ENCODE assay signal across 1 cellular context in the genomic region with DNA sequence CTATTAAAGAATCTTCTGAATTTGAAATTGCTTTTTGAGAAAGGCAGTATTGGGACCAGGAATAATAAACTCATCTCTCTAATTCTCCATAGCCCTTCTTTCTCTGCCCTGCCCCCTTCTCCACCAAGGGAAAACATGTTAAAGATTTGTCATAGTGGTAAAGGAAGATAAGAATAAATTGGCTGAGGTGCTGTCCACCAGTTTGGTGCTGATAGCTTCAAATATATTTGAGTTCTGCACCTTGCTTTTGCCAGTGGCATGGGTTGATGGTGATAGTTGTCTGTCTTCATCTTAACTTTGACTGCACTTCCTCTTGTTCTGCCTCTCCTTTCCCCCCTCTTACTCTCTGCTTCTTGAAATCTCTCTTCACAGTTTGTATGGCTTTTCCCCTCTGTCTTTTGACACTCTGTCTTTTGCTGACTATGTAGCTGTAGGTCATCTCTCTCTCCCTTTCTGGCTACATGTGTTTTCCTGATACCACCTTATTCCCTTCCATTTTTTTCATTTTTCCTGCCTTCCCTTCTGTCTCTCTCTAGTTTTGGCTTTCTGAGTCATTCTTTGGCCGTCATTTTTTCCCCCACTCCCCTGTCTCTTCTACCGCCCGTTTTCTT.
TF ChIP-seq lines count a peak whose summit lies in the region.

No MANE protein-coding gene starts in this region.

TF ChIP-seq in GM12878, 131 proteins besides CTCF, POLR2A, EP300 and RAD21:
- TF ChIP-seq, protein P1, sequence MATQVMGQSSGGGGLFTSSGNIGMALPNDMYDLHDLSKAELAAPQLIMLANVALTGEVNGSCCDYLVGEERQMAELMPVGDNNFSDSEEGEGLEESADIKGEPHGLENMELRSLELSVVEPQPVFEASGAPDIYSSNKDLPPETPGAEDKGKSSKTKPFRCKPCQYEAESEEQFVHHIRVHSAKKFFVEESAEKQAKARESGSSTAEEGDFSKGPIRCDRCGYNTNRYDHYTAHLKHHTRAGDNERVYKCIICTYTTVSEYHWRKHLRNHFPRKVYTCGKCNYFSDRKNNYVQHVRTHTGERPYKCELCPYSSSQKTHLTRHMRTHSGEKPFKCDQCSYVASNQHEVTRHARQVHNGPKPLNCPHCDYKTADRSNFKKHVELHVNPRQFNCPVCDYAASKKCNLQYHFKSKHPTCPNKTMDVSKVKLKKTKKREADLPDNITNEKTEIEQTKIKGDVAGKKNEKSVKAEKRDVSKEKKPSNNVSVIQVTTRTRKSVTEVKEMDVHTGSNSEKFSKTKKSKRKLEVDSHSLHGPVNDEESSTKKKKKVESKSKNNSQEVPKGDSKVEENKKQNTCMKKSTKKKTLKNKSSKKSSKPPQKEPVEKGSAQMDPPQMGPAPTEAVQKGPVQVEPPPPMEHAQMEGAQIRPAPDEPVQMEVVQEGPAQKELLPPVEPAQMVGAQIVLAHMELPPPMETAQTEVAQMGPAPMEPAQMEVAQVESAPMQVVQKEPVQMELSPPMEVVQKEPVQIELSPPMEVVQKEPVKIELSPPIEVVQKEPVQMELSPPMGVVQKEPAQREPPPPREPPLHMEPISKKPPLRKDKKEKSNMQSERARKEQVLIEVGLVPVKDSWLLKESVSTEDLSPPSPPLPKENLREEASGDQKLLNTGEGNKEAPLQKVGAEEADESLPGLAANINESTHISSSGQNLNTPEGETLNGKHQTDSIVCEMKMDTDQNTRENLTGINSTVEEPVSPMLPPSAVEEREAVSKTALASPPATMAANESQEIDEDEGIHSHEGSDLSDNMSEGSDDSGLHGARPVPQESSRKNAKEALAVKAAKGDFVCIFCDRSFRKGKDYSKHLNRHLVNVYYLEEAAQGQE (IDR thresholded peaks at IDR 0.05; ENCODE audit: low read depth, low read length): peak; percentile 81
- TF ChIP-seq BHLHE40 (IDR thresholded peaks at IDR 0.05; ENCODE audit: borderline replicate concordance in 1 of 2, low read depth in 2 of 2, low read length in 1 of 2) (no peak), TCF3 (IDR thresholded peaks at IDR 0.05; ENCODE audit: borderline replicate concordance, insufficient read depth, low read depth, low read length) (no peak), DPF2 (IDR thresholded peaks at IDR 0.05) (no peak)
TF ChIP-seq in GM12878: peak in this region for 1.
